ENCODE assay signal across 3 cellular contexts in genomic region chr3:145384307-145384706, GRCh38.
"Had no signal": no experiment of that assay in that cellular context is flagged by ENCODE, and none has a peak within 500 bp of the region (broad histone marks: within the 10 kb centered on the region; RNA-seq: fewer than 3 reads in every experiment).

No MANE protein-coding gene starts in this region.

- H3K4me3 ChIP-seq: GM12878 had no signal

- DNase-seq: GDM1, GF-D8 had no signal

- ATAC-seq: GM12878 had no signal
